ENCODE assay signal across 19 cellular contexts in the genomic region with DNA sequence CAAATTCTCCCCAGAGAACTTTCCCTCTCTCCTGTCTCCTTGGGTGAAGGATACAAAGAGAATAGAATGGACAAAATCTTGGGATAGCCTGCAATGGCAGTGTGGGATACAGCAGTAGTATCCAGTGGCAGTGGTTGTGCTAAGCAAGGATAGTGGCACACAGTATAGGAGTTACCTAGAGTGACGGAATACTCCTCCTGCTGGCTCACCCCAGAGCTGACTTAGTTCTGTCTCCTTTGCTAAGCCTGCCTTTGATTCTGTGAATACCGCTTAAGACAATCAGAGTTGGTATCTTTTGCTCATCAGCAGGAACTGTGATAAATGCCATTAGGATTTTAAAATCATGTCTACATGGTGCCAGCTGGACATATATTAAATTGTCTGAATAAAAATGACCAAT.
DNase-seq lines count a peak whose midpoint lies in the region; ATAC-seq and TF ChIP-seq lines count a peak whose summit lies in the region.
"Had no signal": no experiment of that assay in that cellular context is flagged by ENCODE, and none has a peak within 500 bp of the region (broad histone marks: within the 10 kb centered on the region; RNA-seq: fewer than 3 reads in every experiment).

No MANE protein-coding gene starts in this region.

- TF ChIP-seq POLR2A in sigmoid colon (IDR thresholded peaks at IDR 0.05), result no peak

- no peaks in the 10 kb centered on the region for H3K36me3 ChIP-seq in sigmoid colon
- H3K36me3 ChIP-seq: left lung, spleen had no signal

- no peak for TF ChIP-seq EP300 in sigmoid colon (IDR thresholded peaks at IDR 0.05)

- H3K4me3 ChIP-seq in AG04450 (ENCODE audit: low read depth, low read length) (no peak overlapping the region), fibroblast of mammary gland (ENCODE audit: control insufficient read depth, low read depth, low read length) (no peak overlapping the region), sigmoid colon (no peak overlapping the region)
- H3K4me3 ChIP-seq: left lung, spleen had no signal

- no peak overlapping the region for H3K27ac ChIP-seq in AG04450 (ENCODE audit: low read depth, low read length)
- no peak overlapping the region for H3K27ac ChIP-seq in sigmoid colon
- H3K27ac ChIP-seq: left lung, spleen had no signal

- H3K27me3 ChIP-seq in AG04450 (ENCODE audit: control insufficient read depth, insufficient read depth, low read length) (no peaks in the 10 kb centered on the region), sigmoid colon (no peaks in the 10 kb centered on the region)
- H3K27me3 ChIP-seq: left lung, spleen had no signal

- POLR2A ChIA-PET in AG04450 (lab: Yijun Ruan, JAX), result no interaction called here

- DNase-seq in AG04450 (ENCODE audit: low read depth, low spot score) (no peak), ELR (ENCODE audit: low read depth) (peak; percentile 13), M059J (ENCODE audit: low read depth) (peak; percentile 11), fibroblast of mammary gland (ENCODE audit: low read depth) (no peak), sigmoid colon (no peak)
- no peak for DNase-seq in activated T-cell treated with anti-CD3 and anti-CD28 coated beads, Interleukin-2, amount 50 U/mL, for 1 hour
- no peak for DNase-seq in stimulated activated CD8-positive, alpha-beta memory T cell treated with anti-CD3 and anti-CD28 coated beads, Interleukin-4, amount 100 ng/mL, for 48 hours
- DNase-seq: activated CD4-positive, alpha-beta T cell treated with anti-CD3 and anti-CD28 coated beads, Interleukin-2, amount 10 ng/mL, durations not matched to agents 24 days and 14 days; activated CD8-positive, alpha-beta memory T cell treated with anti-CD3 and anti-CD28 coated beads, Interleukin-2, amount 50 U/mL, for 4 hours; activated naive CD4-positive, alpha-beta T cell; amygdala; dermis blood vessel endothelial cell; left lung; NCI-H1930; nephron progenitor cell; spleen; stimulated activated CD4-positive, alpha-beta T cell treated with anti-CD3 and anti-CD28 coated beads, Interleukin-4, amount 100 ng/mL, for 4 hours; SW 1271 had no signal

- no peak for ATAC-seq in HG03159 (IDR thresholded peaks at IDR 0.05; ENCODE audit: unreplicated experiment)
- ATAC-seq: left lung had no signal

- TF ChIP-seq CTCF in AG04450 (IDR thresholded peaks at IDR 0.05; ENCODE audit: low read depth, low read length) (0 out of 2 replicates have a peak, but pooled peaks have one; percentile 11), fibroblast of mammary gland (conservative IDR thresholded peaks at IDR 0.05; ENCODE audit: control insufficient read depth, insufficient read depth, low read depth, low read length) (peak; percentile 3), sigmoid colon (IDR thresholded peaks at IDR 0.05) (no peak)

- H3K4me1 ChIP-seq in sigmoid colon, result no peaks in the 10 kb centered on the region
- H3K4me1 ChIP-seq: left lung, spleen had no signal

- H3K9me3 ChIP-seq in AG04450 (ENCODE audit: control insufficient read depth, insufficient read depth, low read length) (no peaks in the 10 kb centered on the region), sigmoid colon (peaks cover 0 to 2% (median 0%) of the 10 kb centered on the region in 4 donors)

- intact Hi-C loops in sigmoid colon (cut with DNase I), result no loop called here

- WGBS in sigmoid colon, 2 donors, result 84 to 96% methylated on average over 2 of the region's 2 CpGs

- CTCF ChIA-PET in AG04450 (lab: Charles Lee), result interaction anchor here (1.3 kb wide), 1 partner anchor 331 kb away, joined by 4 read pairs; no protein-coding TSS in a partner anchor

Comparison
In these comparisons a context has a peak if more than half of its experiments do, and no peak if none do; other contexts are left out.
1. DNase-seq: peak in ELR (single experiment) and M059J (single experiment); none in AG04450 (single experiment), fibroblast of mammary gland (single experiment), activated T-cell treated with anti-CD3 and anti-CD28 coated beads, Interleukin-2, amount 50 U/mL, for 1 hour (single experiment), stimulated activated CD8-positive, alpha-beta memory T cell treated with anti-CD3 and anti-CD28 coated beads, Interleukin-4, amount 100 ng/mL, for 48 hours (single experiment) and sigmoid colon (single experiment).
2. CTCF ChIP-seq: peak in AG04450 (single experiment) and fibroblast of mammary gland (single experiment); none in sigmoid colon (0 of 4).